2 cellular contexts compared by ENCODE assay signal in the genomic region with DNA sequence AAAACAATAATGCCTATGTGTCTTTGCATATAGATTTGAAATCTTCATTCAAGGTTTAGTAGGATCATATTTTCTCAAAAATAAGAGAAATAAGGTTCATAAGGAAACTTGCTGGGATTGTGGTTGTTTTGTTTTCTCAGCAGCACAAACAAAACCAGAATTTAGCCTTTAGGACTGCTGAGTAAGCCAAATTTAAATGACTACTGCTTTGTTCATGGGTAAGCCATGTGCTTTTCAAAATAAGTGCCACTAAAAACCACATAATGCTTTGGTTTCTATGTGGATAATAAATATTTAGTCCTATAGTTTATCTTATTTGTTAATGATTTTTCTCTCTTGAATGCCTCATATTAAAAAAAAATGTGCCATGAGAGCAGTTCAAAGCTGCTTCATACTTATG.
TF ChIP-seq lines count a peak whose summit lies in the region.

No MANE protein-coding gene starts in this region.

TF ChIP-seq in HepG2, 621 proteins besides CTCF, POLR2A, EP300 and RAD21:
- TF ChIP-seq MAFK (conservative IDR thresholded peaks at IDR 0.05 in 1 of 2, IDR thresholded peaks at IDR 0.05 in 1 of 2; ENCODE audit: low read length in 2 of 2) = peak; percentile 63 to 79
- TF ChIP-seq, protein P1, sequence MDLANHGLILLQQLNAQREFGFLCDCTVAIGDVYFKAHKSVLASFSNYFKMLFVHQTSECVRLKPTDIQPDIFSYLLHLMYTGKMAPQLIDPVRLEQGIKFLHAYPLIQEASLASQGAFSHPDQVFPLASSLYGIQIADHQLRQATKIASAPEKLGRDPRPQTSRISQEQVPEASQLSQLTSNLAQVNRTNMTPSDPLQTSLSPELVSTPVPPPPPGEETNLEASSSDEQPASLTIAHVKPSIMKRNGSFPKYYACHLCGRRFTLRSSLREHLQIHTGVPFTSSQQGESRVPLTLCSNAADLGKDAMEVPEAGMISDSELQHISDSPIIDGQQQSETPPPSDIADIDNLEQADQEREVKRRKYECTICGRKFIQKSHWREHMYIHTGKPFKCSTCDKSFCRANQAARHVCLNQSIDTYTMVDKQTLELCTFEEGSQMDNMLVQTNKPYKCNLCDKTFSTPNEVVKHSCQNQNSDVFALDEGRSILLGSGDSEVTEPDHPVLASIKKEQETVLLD (CRISPR knock-in tag; IDR thresholded peaks at IDR 0.05; ENCODE audit: low read depth) = no peak
- no peak for TF ChIP-seq HMG20B (CRISPR knock-in tag; conservative IDR thresholded peaks at IDR 0.05)
- TF ChIP-seq, protein P2, sequence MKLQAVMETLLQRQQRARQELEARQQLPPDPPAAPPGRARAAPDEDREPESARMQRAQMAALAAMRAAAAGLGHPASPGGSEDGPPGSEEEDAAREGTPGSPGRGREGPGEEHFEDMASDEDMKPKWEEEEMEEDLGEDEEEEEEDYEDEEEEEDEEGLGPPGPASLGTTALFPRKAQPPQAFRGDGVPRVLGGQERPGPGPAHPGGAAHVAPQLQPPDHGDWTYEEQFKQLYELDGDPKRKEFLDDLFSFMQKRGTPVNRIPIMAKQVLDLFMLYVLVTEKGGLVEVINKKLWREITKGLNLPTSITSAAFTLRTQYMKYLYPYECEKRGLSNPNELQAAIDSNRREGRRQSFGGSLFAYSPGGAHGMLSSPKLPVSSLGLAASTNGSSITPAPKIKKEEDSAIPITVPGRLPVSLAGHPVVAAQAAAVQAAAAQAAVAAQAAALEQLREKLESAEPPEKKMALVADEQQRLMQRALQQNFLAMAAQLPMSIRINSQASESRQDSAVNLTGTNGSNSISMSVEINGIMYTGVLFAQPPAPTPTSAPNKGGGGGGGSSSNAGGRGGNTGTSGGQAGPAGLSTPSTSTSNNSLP (IDR thresholded peaks at IDR 0.05; ENCODE audit: low read depth, low read length) = no peak
- TF ChIP-seq CBX2 (IDR thresholded peaks at IDR 0.05; ENCODE audit: low read depth, low read length) = no peak
- TF ChIP-seq CBX2 (CRISPR knock-in tag; IDR thresholded peaks at IDR 0.05; ENCODE audit: low read depth) = no peak
- TF ChIP-seq ZNF10 (CRISPR knock-in tag; IDR thresholded peaks at IDR 0.05; ENCODE audit: borderline replicate concordance, low read depth) = no peak
- TF ChIP-seq, protein P3, sequence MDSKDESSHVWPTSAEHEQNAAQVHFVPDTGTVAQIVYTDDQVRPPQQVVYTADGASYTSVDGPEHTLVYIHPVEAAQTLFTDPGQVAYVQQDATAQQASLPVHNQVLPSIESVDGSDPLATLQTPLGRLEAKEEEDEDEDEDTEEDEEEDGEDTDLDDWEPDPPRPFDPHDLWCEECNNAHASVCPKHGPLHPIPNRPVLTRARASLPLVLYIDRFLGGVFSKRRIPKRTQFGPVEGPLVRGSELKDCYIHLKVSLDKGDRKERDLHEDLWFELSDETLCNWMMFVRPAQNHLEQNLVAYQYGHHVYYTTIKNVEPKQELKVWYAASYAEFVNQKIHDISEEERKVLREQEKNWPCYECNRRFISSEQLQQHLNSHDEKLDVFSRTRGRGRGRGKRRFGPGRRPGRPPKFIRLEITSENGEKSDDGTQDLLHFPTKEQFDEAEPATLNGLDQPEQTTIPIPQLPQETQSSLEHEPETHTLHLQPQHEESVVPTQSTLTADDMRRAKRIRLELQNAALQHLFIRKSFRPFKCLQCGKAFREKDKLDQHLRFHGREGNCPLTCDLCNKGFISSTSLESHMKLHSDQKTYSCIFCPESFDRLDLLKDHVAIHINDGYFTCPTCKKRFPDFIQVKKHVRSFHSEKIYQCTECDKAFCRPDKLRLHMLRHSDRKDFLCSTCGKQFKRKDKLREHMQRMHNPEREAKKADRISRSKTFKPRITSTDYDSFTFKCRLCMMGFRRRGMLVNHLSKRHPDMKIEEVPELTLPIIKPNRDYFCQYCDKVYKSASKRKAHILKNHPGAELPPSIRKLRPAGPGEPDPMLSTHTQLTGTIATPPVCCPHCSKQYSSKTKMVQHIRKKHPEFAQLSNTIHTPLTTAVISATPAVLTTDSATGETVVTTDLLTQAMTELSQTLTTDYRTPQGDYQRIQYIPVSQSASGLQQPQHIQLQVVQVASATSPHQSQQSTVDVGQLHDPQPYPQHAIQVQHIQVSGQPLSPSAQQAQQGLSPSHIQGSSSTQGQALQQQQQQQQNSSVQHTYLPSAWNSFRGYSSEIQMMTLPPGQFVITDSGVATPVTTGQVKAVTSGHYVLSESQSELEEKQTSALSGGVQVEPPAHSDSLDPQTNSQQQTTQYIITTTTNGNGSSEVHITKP (CRISPR knock-in tag; IDR thresholded peaks at IDR 0.05; ENCODE audit: low read depth) = no peak
- no peak for TF ChIP-seq ZNF138 (CRISPR knock-in tag; IDR thresholded peaks at IDR 0.05; ENCODE audit: low read depth)
- TF ChIP-seq MAFF (IDR thresholded peaks at IDR 0.05; ENCODE audit: low read depth, low read length) = peak; percentile 74
- no peak for TF ChIP-seq THAP11 (CRISPR knock-in tag; IDR thresholded peaks at IDR 0.05)
- no peak for TF ChIP-seq KDM2A (CRISPR knock-in tag; IDR thresholded peaks at IDR 0.05; ENCODE audit: borderline replicate concordance, low read depth)

TF ChIP-seq in SK-N-SH treated with all-trans-retinoic acid at 6 μM for 48 hours, 23 proteins besides CTCF, POLR2A, EP300 and RAD21:
- TF ChIP-seq ARNTL (CRISPR knock-in tag; IDR thresholded peaks at IDR 0.05; ENCODE audit: borderline replicate concordance, low read depth) (no peak), TCF4 (CRISPR knock-in tag; IDR thresholded peaks at IDR 0.05; ENCODE audit: borderline replicate concordance) (no peak), ZNF8 (CRISPR knock-in tag; IDR thresholded peaks at IDR 0.05) (no peak), ZNF70 (CRISPR knock-in tag; IDR thresholded peaks at IDR 0.05) (no peak), ZC3H10 (CRISPR knock-in tag; IDR thresholded peaks at IDR 0.05) (no peak), TOX (CRISPR knock-in tag; IDR thresholded peaks at IDR 0.05; ENCODE audit: borderline replicate concordance) (no peak)
- TF ChIP-seq, protein P4, sequence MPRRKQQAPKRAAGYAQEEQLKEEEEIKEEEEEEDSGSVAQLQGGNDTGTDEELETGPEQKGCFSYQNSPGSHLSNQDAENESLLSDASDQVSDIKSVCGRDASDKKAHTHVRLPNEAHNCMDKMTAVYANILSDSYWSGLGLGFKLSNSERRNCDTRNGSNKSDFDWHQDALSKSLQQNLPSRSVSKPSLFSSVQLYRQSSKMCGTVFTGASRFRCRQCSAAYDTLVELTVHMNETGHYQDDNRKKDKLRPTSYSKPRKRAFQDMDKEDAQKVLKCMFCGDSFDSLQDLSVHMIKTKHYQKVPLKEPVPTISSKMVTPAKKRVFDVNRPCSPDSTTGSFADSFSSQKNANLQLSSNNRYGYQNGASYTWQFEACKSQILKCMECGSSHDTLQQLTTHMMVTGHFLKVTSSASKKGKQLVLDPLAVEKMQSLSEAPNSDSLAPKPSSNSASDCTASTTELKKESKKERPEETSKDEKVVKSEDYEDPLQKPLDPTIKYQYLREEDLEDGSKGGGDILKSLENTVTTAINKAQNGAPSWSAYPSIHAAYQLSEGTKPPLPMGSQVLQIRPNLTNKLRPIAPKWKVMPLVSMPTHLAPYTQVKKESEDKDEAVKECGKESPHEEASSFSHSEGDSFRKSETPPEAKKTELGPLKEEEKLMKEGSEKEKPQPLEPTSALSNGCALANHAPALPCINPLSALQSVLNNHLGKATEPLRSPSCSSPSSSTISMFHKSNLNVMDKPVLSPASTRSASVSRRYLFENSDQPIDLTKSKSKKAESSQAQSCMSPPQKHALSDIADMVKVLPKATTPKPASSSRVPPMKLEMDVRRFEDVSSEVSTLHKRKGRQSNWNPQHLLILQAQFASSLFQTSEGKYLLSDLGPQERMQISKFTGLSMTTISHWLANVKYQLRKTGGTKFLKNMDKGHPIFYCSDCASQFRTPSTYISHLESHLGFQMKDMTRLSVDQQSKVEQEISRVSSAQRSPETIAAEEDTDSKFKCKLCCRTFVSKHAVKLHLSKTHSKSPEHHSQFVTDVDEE (CRISPR knock-in tag; IDR thresholded peaks at IDR 0.05) = no peak
